In the genomic region with DNA sequence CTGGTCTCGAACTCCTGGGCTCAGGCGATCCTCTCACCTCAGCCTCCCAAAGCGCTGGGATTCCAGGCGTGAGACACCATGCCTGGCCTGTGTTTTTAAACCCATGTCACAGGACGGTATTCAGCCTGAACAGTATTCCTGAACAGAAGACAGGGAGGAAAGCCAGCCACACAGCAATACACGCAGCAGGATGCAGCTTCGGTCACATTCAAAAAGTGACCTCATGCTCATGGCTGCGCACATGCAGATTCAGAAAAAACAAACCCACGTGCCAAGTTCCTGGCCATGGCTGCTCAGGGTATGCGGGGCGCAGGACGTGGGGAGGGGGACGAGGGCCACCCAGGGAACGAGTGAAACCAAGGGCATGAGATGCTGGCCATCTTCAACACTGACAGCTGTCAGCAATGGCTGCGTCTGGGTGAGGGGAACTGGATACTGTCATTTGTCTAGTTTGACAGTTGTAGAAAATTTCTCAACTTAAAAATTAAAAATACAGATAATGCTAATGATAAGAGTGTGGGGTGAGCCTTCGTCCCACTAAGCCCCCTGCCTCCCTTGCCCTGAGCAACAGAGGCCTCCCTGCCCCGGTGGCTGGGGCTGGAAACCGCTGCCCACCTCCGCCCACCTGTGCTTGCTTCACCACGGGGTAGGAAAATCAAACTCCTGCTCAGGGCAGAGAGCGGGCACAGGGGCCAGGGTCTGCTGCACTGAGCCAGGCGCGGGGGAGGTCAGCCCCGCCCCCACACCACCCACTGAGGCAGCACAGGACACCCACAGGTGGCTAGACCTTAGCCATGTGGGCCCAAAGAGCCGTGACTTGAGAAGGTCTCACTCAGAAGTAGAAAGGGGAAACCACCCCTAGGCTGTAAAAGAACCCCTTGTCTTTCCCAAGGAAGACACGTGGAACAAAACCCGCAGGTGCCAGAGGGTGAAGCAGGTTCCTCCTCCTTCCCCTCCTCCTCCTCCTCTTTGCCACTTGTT, we compare ENCODE assay signal across 12 cellular contexts.
DNase-seq lines count a peak whose midpoint lies in the region; ATAC-seq, FAIRE-seq and TF ChIP-seq lines count a peak whose summit lies in the region.
"Had no signal": no experiment of that assay in that cellular context is flagged by ENCODE, and none has a peak within 500 bp of the region (broad histone marks: within the 10 kb centered on the region; RNA-seq: fewer than 3 reads in every experiment).

No MANE protein-coding gene starts in this region.

- TF ChIP-seq CTCF in BE2C (IDR thresholded peaks at IDR 0.05; ENCODE audit: low read depth, low read length): no peak

- peaks cover 24% of the 10 kb centered on the region for H3K36me3 ChIP-seq in BE2C
- H3K36me3 ChIP-seq: ovary had no signal

- no peaks in the 10 kb centered on the region for H3K9me3 ChIP-seq in BE2C
- H3K9me3 ChIP-seq: ovary had no signal

- H3K4me1 ChIP-seq in BE2C: peaks cover 9% of the 10 kb centered on the region

- no peak for DNase-seq in GM18507 (ENCODE audit: extremely low spot score, insufficient read length, low read depth)
- peak; percentile 67 for DNase-seq in germinal center (ENCODE audit: low spot score)
- no peak for DNase-seq in NCI-H774 (lab: John Stamatoyannopoulos, UW)
- no peak for DNase-seq in COR-L47 (lab: John Stamatoyannopoulos, UW)
- no peak for DNase-seq in stimulated activated CD4-positive, alpha-beta T cell treated with anti-CD3 and anti-CD28 coated beads, Interleukin-4, amount 100 ng/mL, for 1 hour
- no peak for DNase-seq in BE2C
- DNase-seq: hypothalamus, NCI-H2171, ovary had no signal

- ATAC-seq in GM21786 (IDR thresholded peaks at IDR 0.05; ENCODE audit: unreplicated experiment): peak; percentile 57
- ATAC-seq in HG03342 (IDR thresholded peaks at IDR 0.05; ENCODE audit: unreplicated experiment): peak; percentile 53
- ATAC-seq: Right ventricle myocardium inferior had no signal

- peak; percentile 62 for FAIRE-seq in GM18507 (lab: Jason Lieb, UNC)

- no peak overlapping the region for H3K4me3 ChIP-seq in BE2C (ENCODE audit: low read depth, low read length)
- H3K4me3 ChIP-seq: ovary had no signal

- no peaks in the 10 kb centered on the region for H3K27me3 ChIP-seq in BE2C
- H3K27me3 ChIP-seq: ovary had no signal
